Comparison of ENCODE assay signal across 19 cellular contexts in the genomic region with DNA sequence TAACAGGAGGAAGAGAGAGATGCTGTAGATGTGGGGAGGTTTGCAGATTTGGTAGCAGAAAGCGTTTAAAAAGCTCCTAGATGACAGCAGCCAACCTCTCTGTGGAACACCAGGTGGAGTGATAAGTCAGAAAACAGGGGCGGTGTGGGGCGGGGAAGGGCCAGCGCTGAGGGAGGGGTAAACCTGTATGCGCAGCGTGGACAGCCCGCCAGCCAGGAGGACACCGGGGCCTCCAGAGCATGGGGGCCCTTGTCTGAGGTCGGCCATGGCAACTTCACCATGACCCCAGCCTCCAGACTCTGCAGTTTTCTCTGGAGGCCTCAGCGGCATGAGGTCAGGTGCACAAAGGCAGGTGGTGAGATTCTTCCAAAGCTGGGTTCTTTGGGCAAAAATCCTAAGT.
"Had no signal": no experiment of that assay in that cellular context is flagged by ENCODE, and none has a peak within 500 bp of the region (broad histone marks: within the 10 kb centered on the region; RNA-seq: fewer than 3 reads in every experiment).

No MANE protein-coding gene starts in this region.

- ATAC-seq: activated T-helper 17 cell treated with anti-CD3 and anti-CD28 coated beads, Interleukin-2, amount 50 U/mL, for 72 hours; gastrocnemius medialis; naive thymus-derived CD8-positive, alpha-beta T cell had no signal

- H3K4me3 Mint-ChIP-seq: activated naive CD4-positive, alpha-beta T cell treated with anti-CD3 and anti-CD28 coated beads for 36 hours; activated T-helper 17 cell treated with anti-CD3 and anti-CD28 coated beads, Interleukin-2, amount 50 U/mL, for 72 hours; brain; naive thymus-derived CD8-positive, alpha-beta T cell had no signal

- H3K4me1 ChIP-seq: gastrocnemius medialis, left ventricle myocardium inferior had no signal

- H3K27ac ChIP-seq: gastrocnemius medialis, left ventricle myocardium inferior, thoracic aorta, VCaP had no signal

- H3K9me3 Mint-ChIP-seq: activated naive CD4-positive, alpha-beta T cell treated with anti-CD3 and anti-CD28 coated beads for 36 hours; activated T-helper 17 cell treated with anti-CD3 and anti-CD28 coated beads, Interleukin-2, amount 50 U/mL, for 72 hours had no signal

- H3K36me3 ChIP-seq: gastrocnemius medialis, left ventricle myocardium inferior, thoracic aorta had no signal

- H3K27ac Mint-ChIP-seq: activated naive CD4-positive, alpha-beta T cell treated with anti-CD3 and anti-CD28 coated beads for 36 hours; activated T-helper 17 cell treated with anti-CD3 and anti-CD28 coated beads, Interleukin-2, amount 50 U/mL, for 72 hours had no signal

- H3K36me3 Mint-ChIP-seq: brain; naive thymus-derived CD8-positive, alpha-beta T cell had no signal

- DNase-seq: activated CD4-positive, CD25-positive, alpha-beta regulatory T cell treated with anti-CD3 and anti-CD28 coated beads, Interleukin-2, amount 50 U/mL, for 72 hours; activated naive CD4-positive, alpha-beta T cell treated with anti-CD3 and anti-CD28 coated beads for 36 hours; activated T-cell treated with anti-CD3 and anti-CD28 coated beads, Interleukin-2, amount 50 U/mL, for 1 hour; anterior cingulate cortex; central memory CD4-positive, alpha-beta T cell; cortex of kidney; effector CD4-positive, alpha-beta T cell; gastrocnemius medialis; left ventricle myocardium inferior; mesenchymal stem cell; stimulated activated CD4-positive, alpha-beta T cell treated with anti-CD3 and anti-CD28 coated beads, Interleukin-15, amount 100 ng/mL, for 24 hours; stimulated activated CD4-positive, alpha-beta T cell treated with anti-CD3 and anti-CD28 coated beads, Interleukin-2, amount 100 ng/mL, for 48 hours; SW 1271; T-helper 2 cell had no signal

- H3K4me3 ChIP-seq: gastrocnemius medialis, left ventricle myocardium inferior, thoracic aorta had no signal

- H3K4me1 Mint-ChIP-seq: activated T-helper 17 cell treated with anti-CD3 and anti-CD28 coated beads, Interleukin-2, amount 50 U/mL, for 72 hours; naive thymus-derived CD8-positive, alpha-beta T cell had no signal

- H3K9me3 ChIP-seq: gastrocnemius medialis, left ventricle myocardium inferior, thoracic aorta had no signal
